Comparison of ENCODE assay signal across 1 cellular context in the genomic region with DNA sequence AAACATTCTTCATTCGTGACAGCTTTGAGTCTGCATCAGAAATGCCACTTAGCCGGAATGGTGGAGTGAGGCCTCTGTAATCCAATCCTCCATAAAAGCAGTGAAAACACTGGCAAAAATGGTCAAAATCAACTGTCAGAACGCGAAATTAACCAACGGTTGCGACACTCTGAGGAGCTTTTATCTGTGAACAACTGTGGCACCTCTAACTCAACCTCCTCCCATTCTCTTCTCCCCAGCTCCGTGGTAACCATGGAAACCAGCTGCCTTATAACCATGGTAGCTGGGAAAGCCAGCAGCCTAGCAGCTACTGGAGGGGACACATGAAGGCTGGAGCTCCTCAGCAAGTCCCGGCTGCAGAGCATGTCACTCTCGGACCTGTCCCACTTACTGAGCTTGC.
TF ChIP-seq lines count a peak whose summit lies in the region.

No MANE protein-coding gene starts in this region.

TF ChIP-seq in neural cell, 6 proteins besides CTCF, POLR2A, EP300 and RAD21 (continued from another document):
- TF ChIP-seq, protein P1, sequence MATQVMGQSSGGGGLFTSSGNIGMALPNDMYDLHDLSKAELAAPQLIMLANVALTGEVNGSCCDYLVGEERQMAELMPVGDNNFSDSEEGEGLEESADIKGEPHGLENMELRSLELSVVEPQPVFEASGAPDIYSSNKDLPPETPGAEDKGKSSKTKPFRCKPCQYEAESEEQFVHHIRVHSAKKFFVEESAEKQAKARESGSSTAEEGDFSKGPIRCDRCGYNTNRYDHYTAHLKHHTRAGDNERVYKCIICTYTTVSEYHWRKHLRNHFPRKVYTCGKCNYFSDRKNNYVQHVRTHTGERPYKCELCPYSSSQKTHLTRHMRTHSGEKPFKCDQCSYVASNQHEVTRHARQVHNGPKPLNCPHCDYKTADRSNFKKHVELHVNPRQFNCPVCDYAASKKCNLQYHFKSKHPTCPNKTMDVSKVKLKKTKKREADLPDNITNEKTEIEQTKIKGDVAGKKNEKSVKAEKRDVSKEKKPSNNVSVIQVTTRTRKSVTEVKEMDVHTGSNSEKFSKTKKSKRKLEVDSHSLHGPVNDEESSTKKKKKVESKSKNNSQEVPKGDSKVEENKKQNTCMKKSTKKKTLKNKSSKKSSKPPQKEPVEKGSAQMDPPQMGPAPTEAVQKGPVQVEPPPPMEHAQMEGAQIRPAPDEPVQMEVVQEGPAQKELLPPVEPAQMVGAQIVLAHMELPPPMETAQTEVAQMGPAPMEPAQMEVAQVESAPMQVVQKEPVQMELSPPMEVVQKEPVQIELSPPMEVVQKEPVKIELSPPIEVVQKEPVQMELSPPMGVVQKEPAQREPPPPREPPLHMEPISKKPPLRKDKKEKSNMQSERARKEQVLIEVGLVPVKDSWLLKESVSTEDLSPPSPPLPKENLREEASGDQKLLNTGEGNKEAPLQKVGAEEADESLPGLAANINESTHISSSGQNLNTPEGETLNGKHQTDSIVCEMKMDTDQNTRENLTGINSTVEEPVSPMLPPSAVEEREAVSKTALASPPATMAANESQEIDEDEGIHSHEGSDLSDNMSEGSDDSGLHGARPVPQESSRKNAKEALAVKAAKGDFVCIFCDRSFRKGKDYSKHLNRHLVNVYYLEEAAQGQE (IDR thresholded peaks at IDR 0.05; ENCODE audit: borderline replicate concordance): no peak
- TF ChIP-seq POLR2AphosphoS5 (IDR thresholded peaks at IDR 0.05) (peak; percentile 33), TAF1 (IDR thresholded peaks at IDR 0.05; ENCODE audit: low read depth) (no peak), SMC3 (conservative IDR thresholded peaks at IDR 0.05; ENCODE audit: poor library complexity) (peak; percentile 56)
TF ChIP-seq in neural cell: peak in this region for 3.
